In genomic region chrY:19590235-19590634, GRCh38 we compare ENCODE assay signal across 28 cellular contexts.
"Had no signal": no experiment of that assay in that cellular context is flagged by ENCODE, and none has a peak within 500 bp of the region (broad histone marks: within the 10 kb centered on the region; RNA-seq: fewer than 3 reads in every experiment).

No MANE protein-coding gene starts in this region.

- H3K4me1 ChIP-seq: colonic mucosa, esophagus muscularis mucosa, esophagus squamous epithelium, foreskin keratinocyte, gastrocnemius medialis, heart left ventricle, heart right ventricle had no signal

- ATAC-seq: effector memory CD8-positive, alpha-beta T cell; esophagus mucosa; foreskin keratinocyte; gastrocnemius medialis; gastroesophageal sphincter; heart left ventricle; heart right ventricle had no signal

- H3K9me3 ChIP-seq: colonic mucosa, esophagus muscularis mucosa, esophagus squamous epithelium, gastrocnemius medialis, gastroesophageal sphincter, heart left ventricle, heart right ventricle had no signal

- H3K4me3 ChIP-seq: colonic mucosa, coronary artery, dorsolateral prefrontal cortex, esophagus muscularis mucosa, esophagus squamous epithelium, gastrocnemius medialis, gastroesophageal sphincter, heart left ventricle, heart right ventricle had no signal

- H3K27ac ChIP-seq: colonic mucosa, coronary artery, dorsolateral prefrontal cortex, epithelial cell of prostate, esophagus muscularis mucosa, esophagus squamous epithelium, foreskin keratinocyte, gastrocnemius medialis, gastroesophageal sphincter, heart left ventricle, heart right ventricle had no signal

- H3K36me3 ChIP-seq: colonic mucosa, gastrocnemius medialis had no signal

- H3K27me3 ChIP-seq: colonic mucosa, dorsolateral prefrontal cortex, esophagus muscularis mucosa, esophagus squamous epithelium, foreskin keratinocyte, gastrocnemius medialis, gastroesophageal sphincter, heart left ventricle, heart right ventricle had no signal

- DNase-seq: colonic mucosa; cortex of kidney; dermis blood vessel endothelial cell; dorsolateral prefrontal cortex; effector CD4-positive, alpha-beta T cell; effector CD8-positive, alpha-beta T cell; effector memory CD4-positive, alpha-beta T cell; effector memory CD8-positive, alpha-beta T cell; endodermal cell; erythroblast; esophagus squamous epithelium; foreskin fibroblast; foreskin keratinocyte; foreskin melanocyte; gastrocnemius medialis; glutamatergic neuron; head of caudate nucleus; heart left ventricle; heart right ventricle had no signal

- FAIRE-seq: colon, endometrium, endothelial cell of umbilical vein, frontal cortex had no signal
